In genomic region chr18:25340762-25341161, GRCh38 we compare ENCODE assay signal across 3 cellular contexts.
A peak's percentile ranks its signal among the peaks of the same experiment; 100 is the strongest.
TF ChIP-seq lines count a peak whose summit lies in the region.

No MANE protein-coding gene starts in this region.

TF ChIP-seq in HepG2, 621 proteins besides CTCF, POLR2A, EP300 and RAD21:
- TF ChIP-seq ZNF530 (CRISPR knock-in tag; IDR thresholded peaks at IDR 0.05; ENCODE audit: low read depth) (no peak), ATF7 (IDR thresholded peaks at IDR 0.05) (peak; percentile 65), ATF7 (CRISPR knock-in tag; IDR thresholded peaks at IDR 0.05) (no peak)

TF ChIP-seq in IMR-90, 13 proteins besides CTCF, POLR2A, EP300 and RAD21:
- TF ChIP-seq SMC3 (IDR thresholded peaks at IDR 0.05; ENCODE audit: low read depth, low read length) (no peak), CEBPB (IDR thresholded peaks at IDR 0.05; ENCODE audit: low read depth, low read length) (peak; percentile 36; the same call in 1 of the 2 replicates)

TF ChIP-seq in K562, 482 proteins besides CTCF, POLR2A, EP300 and RAD21:
- TF ChIP-seq CEBPG (CRISPR knock-in tag; IDR thresholded peaks at IDR 0.05), result no peak
- peak; percentile 30 to 91; a peak in 3 of 4 replicates for TF ChIP-seq CEBPG (tag; conservative IDR thresholded peaks at IDR 0.05 in 1 of 2, IDR thresholded peaks at IDR 0.05 in 1 of 2)
- no peak for TF ChIP-seq LEF1 (IDR thresholded peaks at IDR 0.05)
- peak; percentile 73; the same call in 1 of the 2 replicates for TF ChIP-seq ZSCAN32 (CRISPR knock-in tag; IDR thresholded peaks at IDR 0.05)
- TF ChIP-seq, protein P1, sequence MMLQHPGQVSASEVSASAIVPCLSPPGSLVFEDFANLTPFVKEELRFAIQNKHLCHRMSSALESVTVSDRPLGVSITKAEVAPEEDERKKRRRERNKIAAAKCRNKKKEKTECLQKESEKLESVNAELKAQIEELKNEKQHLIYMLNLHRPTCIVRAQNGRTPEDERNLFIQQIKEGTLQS (IDR thresholded peaks at IDR 0.05), result peak; percentile 58
- TF ChIP-seq, protein P1 (CRISPR knock-in tag; conservative IDR thresholded peaks at IDR 0.05), result no peak
- TF ChIP-seq COPS2 (conservative IDR thresholded peaks at IDR 0.05), result no peak
- TF ChIP-seq ZNF586 (CRISPR knock-in tag; conservative IDR thresholded peaks at IDR 0.05), result no peak
- TF ChIP-seq NFE2 (IDR thresholded peaks at IDR 0.05; ENCODE audit: low read depth), result no peak
- 0 out of 2 replicates have a peak, but pooled peaks have one; percentile 16 for TF ChIP-seq CEBPB (tag; IDR thresholded peaks at IDR 0.05)
- TF ChIP-seq, protein P2, sequence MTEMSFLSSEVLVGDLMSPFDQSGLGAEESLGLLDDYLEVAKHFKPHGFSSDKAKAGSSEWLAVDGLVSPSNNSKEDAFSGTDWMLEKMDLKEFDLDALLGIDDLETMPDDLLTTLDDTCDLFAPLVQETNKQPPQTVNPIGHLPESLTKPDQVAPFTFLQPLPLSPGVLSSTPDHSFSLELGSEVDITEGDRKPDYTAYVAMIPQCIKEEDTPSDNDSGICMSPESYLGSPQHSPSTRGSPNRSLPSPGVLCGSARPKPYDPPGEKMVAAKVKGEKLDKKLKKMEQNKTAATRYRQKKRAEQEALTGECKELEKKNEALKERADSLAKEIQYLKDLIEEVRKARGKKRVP (CRISPR knock-in tag; IDR thresholded peaks at IDR 0.05), result 0 out of 2 replicates have a peak, but pooled peaks have one; percentile 47
- no peak for TF ChIP-seq KLF16 (IDR thresholded peaks at IDR 0.05)
- no peak for TF ChIP-seq ZNF445 (CRISPR knock-in tag; IDR thresholded peaks at IDR 0.05; ENCODE audit: low read depth)
TF ChIP-seq in K562: peak in this region for 5.
